ENCODE assay signal across 8 cellular contexts in the genomic region with DNA sequence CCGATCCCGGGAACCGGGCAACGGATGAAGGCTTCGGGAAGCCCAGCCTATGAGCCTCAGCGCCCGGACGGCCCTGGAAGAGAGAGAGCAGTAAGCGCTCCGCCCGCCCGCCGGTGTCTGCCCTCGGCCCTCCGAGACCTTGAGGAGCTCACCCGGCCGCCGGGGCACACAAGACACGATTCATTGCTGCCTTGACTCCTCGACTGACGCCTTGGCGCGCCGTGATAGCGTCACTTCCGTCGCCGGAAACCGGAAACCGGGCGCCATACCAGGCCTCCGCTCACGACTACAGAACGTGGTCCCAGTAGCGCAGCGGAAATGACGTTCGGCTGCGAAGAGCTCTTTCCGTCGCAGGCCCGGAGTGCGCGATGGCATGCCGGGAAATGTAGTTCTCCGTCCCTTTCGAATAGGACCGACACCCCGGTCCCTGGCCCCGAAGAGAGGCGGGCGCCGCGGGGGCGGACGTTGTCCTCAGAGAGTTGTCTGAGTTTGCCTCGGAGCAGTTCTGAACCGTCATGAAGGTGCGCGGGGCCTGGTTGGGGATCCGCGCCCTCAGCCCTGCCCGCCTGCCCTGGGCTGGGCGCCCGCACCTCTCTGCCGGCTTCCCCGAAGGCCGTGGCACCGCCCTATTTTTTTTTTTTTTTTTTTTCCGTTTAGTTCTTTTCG. TPM values are rescaled to one million over a fixed set of nuclear protein-coding genes. Genes with fewer than 3 reads are reported as not detected.
DNase-seq lines count a peak whose midpoint lies in the region; ATAC-seq and TF ChIP-seq lines count a peak whose summit lies in the region.

A gene (minus strand): TSS at position 208 of the 666 bp plus-strand sequence. CDS start 24 bp downstream, at position 184.

- TF ChIP-seq EP300 in gastroesophageal sphincter (IDR thresholded peaks at IDR 0.05), result no peak
- no peak for TF ChIP-seq EP300 in suprapubic skin (IDR thresholded peaks at IDR 0.05)

- peaks cover 5% of the 10 kb centered on the region for H3K27me3 Mint-ChIP-seq in activated naive CD4-positive, alpha-beta T cell treated with anti-CD3 and anti-CD28 coated beads, Interleukin-2, amount 10 ng/mL, durations not matched to agents 7 days and 5 days

- peak; percentile 55 for TF ChIP-seq POLR2A in gastroesophageal sphincter (IDR thresholded peaks at IDR 0.05)
- peak in 1 of 2 donors; percentile 20 for TF ChIP-seq POLR2A in suprapubic skin (IDR thresholded peaks at IDR 0.05)

- H3K9me3 ChIP-seq in gastroesophageal sphincter (no peaks in the 10 kb centered on the region), suprapubic skin (no peaks in the 10 kb centered on the region)

- peak; percentile 99 for ATAC-seq in gastroesophageal sphincter

- peak within 1 kb of the TSS; percentile 89 for H3K4me3 ChIP-seq in HFF-Myc (replicated peaks; ENCODE audit: low read depth, low read length)
- H3K4me3 ChIP-seq in gastroesophageal sphincter, result peak within 1 kb of the TSS; percentile 60 to 91
- H3K4me3 ChIP-seq in suprapubic skin, result peak within 1 kb of the TSS; percentile 87

- WGBS in gastroesophageal sphincter (ENCODE audit: low coverage in 1 of 2), 2 donors, result 0 to 2% methylated on average over 5 to 18 of the region's 71 CpGs
- under 1% methylated on average over 51 of the region's 71 CpGs for WGBS in suprapubic skin

- H3K4me1 Mint-ChIP-seq in activated naive CD4-positive, alpha-beta T cell treated with anti-CD3 and anti-CD28 coated beads, Interleukin-2, amount 10 ng/mL, durations not matched to agents 7 days and 5 days, result peaks cover 39% of the 10 kb centered on the region

- DNase-seq in GM03348 (ENCODE audit: low spot score), result peak; percentile 98
- DNase-seq in HFF-Myc (ENCODE audit: extremely low read depth, low read depth), result peak; percentile 96
- DNase-seq in NAMALWA (ENCODE audit: low spot score), result peak; percentile 99
- peak; percentile 99 for DNase-seq in SK-N-DZ (ENCODE audit: low spot score)
- DNase-seq in activated naive CD4-positive, alpha-beta T cell treated with anti-CD3 and anti-CD28 coated beads, Interleukin-2, amount 10 ng/mL, durations not matched to agents 7 days and 5 days, result peak; percentile 99
- DNase-seq in non-pigmented ciliary epithelial cell (ENCODE audit: low read depth), result peak; percentile 91
- peak; percentile 99 for DNase-seq in suprapubic skin (ENCODE audit: low spot score in 2 of 2)

- peaks cover 0 to 43% (median 9%) of the 10 kb centered on the region in 3 donors for H3K4me1 ChIP-seq in gastroesophageal sphincter
- peaks cover 36% of the 10 kb centered on the region for H3K4me1 ChIP-seq in suprapubic skin

- H3K27ac ChIP-seq in gastroesophageal sphincter, result peak within 1 kb of the TSS; percentile 74 to 96 (median 94)
- peak within 1 kb of the TSS; percentile 94 for H3K27ac ChIP-seq in suprapubic skin

- peaks cover 4% of the 10 kb centered on the region for H3K9me3 Mint-ChIP-seq in activated naive CD4-positive, alpha-beta T cell treated with anti-CD3 and anti-CD28 coated beads, Interleukin-2, amount 10 ng/mL, durations not matched to agents 7 days and 5 days

- peaks cover 5% of the 10 kb centered on the region for H3K36me3 Mint-ChIP-seq in activated naive CD4-positive, alpha-beta T cell treated with anti-CD3 and anti-CD28 coated beads, Interleukin-2, amount 10 ng/mL, durations not matched to agents 7 days and 5 days

- TF ChIP-seq CTCF in HFF-Myc (IDR thresholded peaks at IDR 0.05; ENCODE audit: low read depth, low read length, missing control alignments), result no peak
- no peak for TF ChIP-seq CTCF in gastroesophageal sphincter (IDR thresholded peaks at IDR 0.05)
- no peak for TF ChIP-seq CTCF in suprapubic skin (IDR thresholded peaks at IDR 0.05)

- peak within 1 kb of the TSS; percentile 99 for H3K27ac Mint-ChIP-seq in activated naive CD4-positive, alpha-beta T cell treated with anti-CD3 and anti-CD28 coated beads, Interleukin-2, amount 10 ng/mL, durations not matched to agents 7 days and 5 days

- H3K27me3 ChIP-seq in gastroesophageal sphincter (no peaks in the 10 kb centered on the region), suprapubic skin (no peaks in the 10 kb centered on the region)

- CTCF ChIA-PET in activated naive CD4-positive, alpha-beta T cell treated with anti-CD3 and anti-CD28 coated beads, Interleukin-2, amount 10 ng/mL, durations not matched to agents 7 days and 5 days (lab: Charles Lee), result no interaction called here

- peaks cover 0 to 5% of the 10 kb centered on the region in 2 donors for H3K36me3 ChIP-seq in gastroesophageal sphincter
- H3K36me3 ChIP-seq in suprapubic skin, result no peaks in the 10 kb centered on the region

- peak within 1 kb of the TSS; percentile 91 for H3K4me3 Mint-ChIP-seq in activated naive CD4-positive, alpha-beta T cell treated with anti-CD3 and anti-CD28 coated beads, Interleukin-2, amount 10 ng/mL, durations not matched to agents 7 days and 5 days

RNA-seq across cellular contexts. Expression of the gene that starts here (rescaled TPM):
- polyA plus RNA-seq in SK-N-DZ (2014; cell fraction: cytosol; rRNA removed), result 31.5 and 51.8 TPM in 2 replicates
- 38.6 and 41.7 TPM in 2 replicates for polyA plus RNA-seq in SK-N-DZ (2014; cell fraction: nucleus; rRNA removed)
- total RNA-seq in gastroesophageal sphincter, result 10 to 100 TPM in 3 of 4 donors, 1 to 10 TPM in 1; 10.0 to 18.7 (median 13.8) TPM
- total RNA-seq in suprapubic skin, result 10 to 100 TPM; 13.1 to 41.0 (median 29.3) TPM

Comparison
In these comparisons a context has a peak if more than half of its experiments do, and no peak if none do; other contexts are left out.
1. Peak in every context shown above with its lines: DNase-seq, ATAC-seq, H3K4me3 ChIP-seq and H3K27ac ChIP-seq.